ENCODE assay signal across 8 cellular contexts in the genomic region with DNA sequence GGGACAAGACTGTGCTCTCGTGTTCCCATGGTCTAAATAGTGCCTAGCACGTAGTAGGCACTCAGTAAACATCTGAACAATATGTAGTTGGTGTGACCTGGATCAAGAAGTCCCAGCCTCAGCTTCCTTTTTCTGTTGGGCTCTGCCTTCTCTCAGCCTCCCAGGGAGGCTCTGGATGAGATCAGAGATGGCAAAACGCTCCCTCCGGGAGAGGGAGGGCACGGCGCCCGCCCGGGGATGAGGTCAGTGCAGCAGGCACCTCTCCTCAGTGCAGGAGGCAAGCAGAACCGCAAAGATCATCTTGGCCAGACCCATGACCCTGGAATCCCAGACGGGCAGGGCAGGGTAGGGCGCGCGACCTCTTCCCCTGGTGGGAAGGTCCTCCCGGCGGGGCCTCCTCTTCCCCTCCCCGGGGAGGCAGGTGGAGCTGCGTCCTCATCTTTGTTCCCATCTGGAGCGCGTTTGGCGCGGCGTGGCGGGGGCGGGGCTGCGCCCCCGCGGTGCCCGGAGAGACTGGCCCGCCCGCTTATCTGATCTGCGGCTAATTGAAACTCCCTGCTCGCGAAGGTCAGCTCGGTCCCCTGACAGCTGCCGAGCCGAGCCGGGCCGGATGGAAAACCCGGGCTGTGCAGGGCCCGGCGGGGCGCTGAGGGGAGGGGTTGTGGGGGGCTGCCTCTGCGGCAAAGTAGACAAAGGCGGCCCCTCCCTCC.
DNase-seq lines count a peak whose midpoint lies in the region; ATAC-seq and TF ChIP-seq lines count a peak whose summit lies in the region.

No MANE protein-coding gene starts in this region.

- TF ChIP-seq RAD21 in HCT116 (IDR thresholded peaks at IDR 0.05; ENCODE audit: low read depth) (no peak), SK-N-SH (IDR thresholded peaks at IDR 0.05; ENCODE audit: low read length) (no peak; the same call in 1 of the 2 replicates)

- CTCF ChIA-PET in HCT116 (lab: Charles Lee) (interaction anchor here (0.9 to 1.4 kb wide), 3 partner anchors 56 to 260 kb away, joined by 3 to 5 read pairs (median 3); no protein-coding TSS in a partner anchor), SK-N-SH (lab: Yijun Ruan, JAX) (interaction anchor here (1.0 to 7.1 kb wide), 13 partner anchors 9 to 259 kb away, joined by 3 to 93 read pairs (median 8); a partner anchor contains a TSS)

- peaks cover 23% of the 10 kb centered on the region for H3K27me3 Mint-ChIP-seq in nephron (ENCODE audit: low read depth)

- peaks cover 37% of the 10 kb centered on the region for H3K4me1 Mint-ChIP-seq in nephron

- H3F3A ChIP-seq in SK-N-SH (replicated peaks; ENCODE audit: insufficient read depth): peaks cover 32% of the 10 kb centered on the region

- H2AFZ ChIP-seq in HCT116 (ENCODE audit: low read depth, low read length, poor library complexity, severe bottlenecking) (peak overlapping the region; percentile 82), SK-N-SH (ENCODE audit: low read depth) (0 out of 2 replicates have a peak overlapping the region, but pooled peaks have one; percentile 14)

- peak; percentile 76 for DNase-seq in AG10803 (ENCODE audit: low read depth)
- no peak for DNase-seq in HCT116 (ENCODE audit: low read depth, low spot score)
- DNase-seq in SK-N-SH: peak; percentile 94
- peak; percentile 87 for DNase-seq in fibroblast of villous mesenchyme (ENCODE audit: low read depth)
- no peak for DNase-seq in NK-92 (lab: John Stamatoyannopoulos, UW; ENCODE audit: unreplicated experiment)
- DNase-seq in iPS-NIHi7 (ENCODE audit: extremely low spot score): no peak

- no peaks in the 10 kb centered on the region for H3K79me2 ChIP-seq in HCT116 (ENCODE audit: insufficient read depth, low read length)
- H3K79me2 ChIP-seq in SK-N-SH (ENCODE audit: insufficient read depth): no peaks in the 10 kb centered on the region

- H3K27me3 ChIP-seq in HCT116 (ENCODE audit: insufficient read depth, low read length): no peaks in the 10 kb centered on the region
- no peaks in the 10 kb centered on the region for H3K27me3 ChIP-seq in SK-N-SH (ENCODE audit: insufficient read depth)

- peak; percentile 82 to 83 for TF ChIP-seq EP300 in SK-N-SH (IDR thresholded peaks at IDR 0.05; ENCODE audit: borderline replicate concordance in 1 of 2, low read depth in 1 of 2, low read length in 1 of 2)

- H3K36me3 Mint-ChIP-seq in nephron (ENCODE audit: low read depth): no peaks in the 10 kb centered on the region

- no peaks in the 10 kb centered on the region for H4K20me1 ChIP-seq in HCT116 (ENCODE audit: insufficient read depth)
- H4K20me1 ChIP-seq in SK-N-SH (ENCODE audit: insufficient read depth): no peaks in the 10 kb centered on the region

- BruUV-seq in HCT116 (replicated peaks; lab: Mats Ljungman, UMichigan): no TSS peak

- TF ChIP-seq CTCF in AG10803 (conservative IDR thresholded peaks at IDR 0.05; ENCODE audit: low read length) (no peak), HCT116 (IDR thresholded peaks at IDR 0.05 in 2 of 3, conservative IDR thresholded peaks at IDR 0.05 in 1 of 3; ENCODE audit: borderline replicate concordance in 1 of 3, insufficient read depth in 1 of 3, low read depth in 2 of 3, low read length in 2 of 3) (no peak), SK-N-SH (IDR thresholded peaks at IDR 0.05) (no peak), fibroblast of villous mesenchyme (IDR thresholded peaks at IDR 0.05; ENCODE audit: insufficient read depth, low read depth, low read length) (no peak), nephron (IDR thresholded peaks at IDR 0.05; ENCODE audit: unreplicated experiment in 3 of 3) (no peak)

- H3K9me3 ChIP-seq in HCT116 (ENCODE audit: control insufficient read depth in 1 of 2, insufficient read depth in 1 of 2, low read depth in 1 of 2, low read length in 2 of 2) (no peaks in the 10 kb centered on the region), SK-N-SH (no peaks in the 10 kb centered on the region)

- POLR2A ChIA-PET in HCT116 (lab: Charles Lee) (interaction anchor here (1.4 kb wide), 1 partner anchor 61 kb away, joined by 3 read pairs; a partner anchor contains a TSS), SK-N-SH (lab: Yijun Ruan, JAX) (interaction anchor here (0.7 to 4.6 kb wide), 22 partner anchors 8 to 73 kb away, joined by 3 to 35 read pairs (median 6); a partner anchor contains a TSS)

- H3K36me3 ChIP-seq in HCT116 (ENCODE audit: control insufficient read depth in 1 of 2, insufficient read depth in 2 of 2, low read length in 2 of 2) (no peaks in the 10 kb centered on the region), SK-N-SH (replicated peaks in 1 of 2; ENCODE audit: control insufficient read depth in 1 of 2, insufficient read depth in 2 of 2, low read length in 1 of 2) (no peaks in the 10 kb centered on the region)

- H3K4me3 ChIP-seq in AG10803 (ENCODE audit: low read length): no peak overlapping the region
- peak overlapping the region; percentile 13 to 47 for H3K4me3 ChIP-seq in HCT116 (replicated peaks in 1 of 2; ENCODE audit: low read depth in 1 of 2, low read length in 2 of 2)
- peak overlapping the region; percentile 34 to 40 for H3K4me3 ChIP-seq in SK-N-SH (ENCODE audit: low read depth in 2 of 2, low read length in 1 of 2)
- peak overlapping the region; percentile 23 for H3K4me3 ChIP-seq in fibroblast of villous mesenchyme (ENCODE audit: low read depth, low read length)

- peaks cover 30 to 40% of the 10 kb centered on the region in 2 experiments for H3K4me1 ChIP-seq in HCT116 (ENCODE audit: control insufficient read depth in 1 of 2, insufficient read depth in 2 of 2, low read length in 2 of 2)
- peaks cover 21 to 56% of the 10 kb centered on the region in 2 experiments for H3K4me1 ChIP-seq in SK-N-SH (ENCODE audit: control insufficient read depth in 1 of 2, insufficient read depth in 2 of 2, low read depth in 1 of 2, low read length in 1 of 2)

- H3K9ac ChIP-seq in HCT116 (ENCODE audit: low read length) (peak overlapping the region; percentile 32; the same call in 1 of the 2 replicates), SK-N-SH (peak overlapping the region; percentile 10; the same call in 1 of the 2 replicates)

- RAD21 ChIA-PET in HCT116 (lab: Charles Lee; ENCODE audit: low non-redundant PET in 1 of 2, low total read pairs in 2 of 2, uncharacterized antibody in 2 of 2, unreplicated experiment in 2 of 2): no interaction called here

- H3K27ac ChIP-seq in HCT116 (ENCODE audit: low read depth, low read length): no peak overlapping the region; the same call in 1 of the 2 replicates
- peak overlapping the region; percentile 95 to 99 for H3K27ac ChIP-seq in SK-N-SH (ENCODE audit: low read depth in 2 of 2, low read length in 1 of 2)

- H3K9me3 Mint-ChIP-seq in nephron: no peaks in the 10 kb centered on the region

- WGBS in SK-N-SH (ENCODE audit: low lambda C conversion rate): 19% methylated on average over 4 of the region's 44 CpGs

- intact Hi-C loops in HCT116 (cut with micrococcal nuclease): no loop called here

- TF ChIP-seq POLR2A in HCT116 (IDR thresholded peaks at IDR 0.05; ENCODE audit: borderline replicate concordance, extremely low read depth, insufficient read depth, insufficient read length): no peak

- H3K4me2 ChIP-seq in HCT116 (ENCODE audit: low read length) (peak overlapping the region; percentile 82), SK-N-SH (peak overlapping the region; percentile 79)

- H3K27ac Mint-ChIP-seq in nephron: peak overlapping the region; percentile 68 to 92 (median 79)

- H3K9me2 ChIP-seq in HCT116 (ENCODE audit: insufficient read depth) (no peaks in the 10 kb centered on the region), SK-N-SH (no peaks in the 10 kb centered on the region)

- peak overlapping the region; percentile 68 to 77 (median 77) for H3K4me3 Mint-ChIP-seq in nephron

- ATAC-seq in HCT116 (peak; percentile 64), HG02798 (IDR thresholded peaks at IDR 0.05; ENCODE audit: poor library complexity, unreplicated experiment) (no peak)

TF ChIP-seq in HCT116, 20 proteins besides CTCF, POLR2A, EP300 and RAD21:
- TF ChIP-seq EGR1 (IDR thresholded peaks at IDR 0.05; ENCODE audit: low read depth) (peak; percentile 76), ZNF274 (IDR thresholded peaks at IDR 0.05; ENCODE audit: low read depth, low read length) (no peak)
TF ChIP-seq in HCT116: peak in this region for 1.

TF ChIP-seq in SK-N-SH, 30 proteins besides CTCF, POLR2A, EP300 and RAD21 (continues in another document):
- TF ChIP-seq FOXJ3 (CRISPR knock-in tag; IDR thresholded peaks at IDR 0.05) (peak; percentile 12), SMC3 (IDR thresholded peaks at IDR 0.05; ENCODE audit: low read depth, low read length) (no peak), POLR2AphosphoS5 (IDR thresholded peaks at IDR 0.05; ENCODE audit: low read depth, low read length) (peak; percentile 24), TCF12 (IDR thresholded peaks at IDR 0.05) (peak; percentile 92), JUND (IDR thresholded peaks at IDR 0.05) (peak; percentile 23; the same call in 1 of the 2 replicates), FOSL2 (IDR thresholded peaks at IDR 0.05; ENCODE audit: borderline replicate concordance, low read depth) (peak; percentile 23; the same call in 1 of the 2 replicates)
- TF ChIP-seq, protein P1, sequence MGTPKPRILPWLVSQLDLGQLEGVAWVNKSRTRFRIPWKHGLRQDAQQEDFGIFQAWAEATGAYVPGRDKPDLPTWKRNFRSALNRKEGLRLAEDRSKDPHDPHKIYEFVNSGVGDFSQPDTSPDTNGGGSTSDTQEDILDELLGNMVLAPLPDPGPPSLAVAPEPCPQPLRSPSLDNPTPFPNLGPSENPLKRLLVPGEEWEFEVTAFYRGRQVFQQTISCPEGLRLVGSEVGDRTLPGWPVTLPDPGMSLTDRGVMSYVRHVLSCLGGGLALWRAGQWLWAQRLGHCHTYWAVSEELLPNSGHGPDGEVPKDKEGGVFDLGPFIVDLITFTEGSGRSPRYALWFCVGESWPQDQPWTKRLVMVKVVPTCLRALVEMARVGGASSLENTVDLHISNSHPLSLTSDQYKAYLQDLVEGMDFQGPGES (IDR thresholded peaks at IDR 0.05; ENCODE audit: low read depth, low read length): no peak

Comparison
In these comparisons a context has a peak if more than half of its experiments do, and no peak if none do; other contexts are left out.
1. DNase-seq: peak in AG10803 (single experiment), SK-N-SH (single experiment) and fibroblast of villous mesenchyme (single experiment); none in HCT116 (single experiment), NK-92 (single experiment) and iPS-NIHi7 (single experiment).